ENCODE assay signal across 24 cellular contexts in the genomic region with DNA sequence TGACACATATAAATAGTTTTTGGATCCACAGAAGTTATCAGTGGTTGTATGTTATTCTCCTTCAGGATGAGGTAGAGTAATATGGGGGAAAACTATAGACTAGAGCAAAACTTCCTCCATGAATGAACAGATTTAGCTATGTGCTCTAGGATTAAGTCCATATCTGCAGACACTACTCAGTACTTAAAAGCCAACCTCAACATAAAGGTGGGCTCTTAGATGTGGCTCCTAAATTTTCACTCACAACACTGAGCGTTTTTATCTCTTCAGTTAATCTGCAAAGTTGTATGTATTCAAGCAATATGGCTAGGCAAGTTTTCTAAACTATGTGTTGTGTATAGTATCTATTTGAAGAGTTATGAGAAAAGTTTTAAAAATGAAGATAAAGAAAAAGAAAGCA.
"Had no signal": no experiment of that assay in that cellular context is flagged by ENCODE, and none has a peak within 500 bp of the region (broad histone marks: within the 10 kb centered on the region; RNA-seq: fewer than 3 reads in every experiment).

No MANE protein-coding gene starts in this region.

- H2AFZ ChIP-seq: hepatocyte had no signal

- H3K27me3 Mint-ChIP-seq: dendritic cell treated with granulocyte-macrophage colony-stimulating factor and Interleukin-4, amounts not matched to agents 40 ng/mL and 50 ng/mL, for 4 days; memory B cell had no signal

- H3K9me3 ChIP-seq: left ventricle myocardium inferior, lower lobe of right lung, ovary, right atrium auricular region, stomach, thoracic aorta, transverse colon had no signal

- H3K36me3 ChIP-seq: left ventricle myocardium inferior, lower lobe of right lung, ovary, right atrium auricular region, stomach, thoracic aorta, transverse colon had no signal

- FAIRE-seq: endothelial cell of umbilical vein, kidney, small intestine had no signal

- H3K9me3 Mint-ChIP-seq: dendritic cell treated with granulocyte-macrophage colony-stimulating factor and Interleukin-4, amounts not matched to agents 40 ng/mL and 50 ng/mL, for 4 days; memory B cell had no signal

- H3K4me3 ChIP-seq: hepatocyte, left ventricle myocardium inferior, lower lobe of right lung, ovary, right atrium auricular region, stomach, thoracic aorta, transverse colon had no signal

- H3K79me2 ChIP-seq: hepatocyte had no signal

- H3K4me3 Mint-ChIP-seq: dendritic cell treated with granulocyte-macrophage colony-stimulating factor and Interleukin-4, amounts not matched to agents 40 ng/mL and 50 ng/mL, for 4 days; memory B cell; mesothelial cell of epicardium; natural killer cell; neural crest cell had no signal

- H3K4me2 ChIP-seq: hepatocyte had no signal

- H3K4me1 ChIP-seq: left ventricle myocardium inferior, lower lobe of right lung, right atrium auricular region, stomach, transverse colon had no signal

- H3K27ac Mint-ChIP-seq: dendritic cell treated with granulocyte-macrophage colony-stimulating factor and Interleukin-4, amounts not matched to agents 40 ng/mL and 50 ng/mL, for 4 days; memory B cell; mesothelial cell of epicardium; natural killer cell had no signal

- DNase-seq: erythroblast; foreskin melanocyte; head of caudate nucleus; kidney; left cardiac atrium; left ventricle myocardium inferior; lower lobe of right lung; natural killer cell; nucleus accumbens; ovary; small intestine; stimulated activated CD4-positive, alpha-beta T cell treated with anti-CD3 and anti-CD28 coated beads, Interleukin-12 subunit alpha, Interleukin-12 subunit beta, amount 100 ng/mL, for 4 hours; stimulated activated naive CD4-positive, alpha-beta T cell; stomach; substantia nigra; transverse colon had no signal

- H3K27me3 ChIP-seq: hepatocyte, ovary, right atrium auricular region, stomach, transverse colon had no signal

- H3K4me1 Mint-ChIP-seq: memory B cell, natural killer cell, neural crest cell had no signal

- ATAC-seq: left cardiac atrium, lower lobe of right lung, natural killer cell had no signal

- H3K36me3 Mint-ChIP-seq: memory B cell, mesothelial cell of epicardium, natural killer cell had no signal

- H3K27ac ChIP-seq: hepatocyte, left ventricle myocardium inferior, lower lobe of right lung, ovary, right atrium auricular region, stomach, thoracic aorta, transverse colon had no signal
